Comparison of ENCODE assay signal across 8 cellular contexts in the genomic region with DNA sequence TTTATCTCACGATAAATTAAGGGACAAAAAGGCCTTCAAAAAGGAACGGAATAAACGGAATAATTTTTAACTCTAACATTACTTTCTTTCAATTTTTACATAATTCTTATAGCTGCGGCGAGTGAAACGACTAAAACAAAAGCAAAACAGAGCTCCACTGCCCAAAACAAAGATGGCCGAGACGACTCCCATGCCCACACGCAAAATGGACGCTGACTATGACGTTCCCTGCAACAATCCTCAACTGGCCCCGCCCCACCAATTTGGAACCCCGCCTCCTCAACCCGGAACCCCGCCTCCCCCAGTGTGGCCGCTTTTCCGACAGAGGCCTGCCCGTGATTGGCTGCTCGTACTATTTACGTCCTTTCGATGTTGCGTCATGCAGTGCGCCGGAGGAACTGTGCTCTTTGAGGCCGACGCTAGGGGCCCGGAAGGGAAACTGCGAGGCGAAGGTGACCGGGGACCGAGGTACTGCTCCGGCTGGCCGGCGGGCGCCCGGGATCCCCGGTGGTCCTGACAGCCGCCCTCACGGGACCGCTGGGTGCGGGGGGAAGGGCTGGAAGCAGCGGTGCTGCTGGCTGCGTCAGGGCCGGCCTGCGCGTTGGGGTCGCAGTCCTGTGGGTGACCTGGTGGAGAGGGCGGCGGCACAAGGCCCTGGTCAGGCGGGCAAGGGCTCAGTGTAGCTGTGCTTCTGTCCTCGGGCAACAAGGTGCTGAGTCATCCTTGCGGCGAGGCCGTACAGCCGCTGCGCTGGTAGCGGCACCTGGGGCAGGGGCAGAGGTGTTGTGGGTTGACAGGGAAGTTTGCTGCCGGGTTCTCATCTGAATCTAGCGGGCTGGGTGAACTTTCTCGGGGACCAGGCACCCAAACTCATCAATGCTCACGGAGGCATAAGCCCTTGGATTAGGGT. TPM values are rescaled to one million over a fixed set of nuclear protein-coding genes. Genes with fewer than 3 reads are reported as not detected.
DNase-seq lines count a peak whose midpoint lies in the region; ATAC-seq, FAIRE-seq and TF ChIP-seq lines count a peak whose summit lies in the region.

A gene with protein sequence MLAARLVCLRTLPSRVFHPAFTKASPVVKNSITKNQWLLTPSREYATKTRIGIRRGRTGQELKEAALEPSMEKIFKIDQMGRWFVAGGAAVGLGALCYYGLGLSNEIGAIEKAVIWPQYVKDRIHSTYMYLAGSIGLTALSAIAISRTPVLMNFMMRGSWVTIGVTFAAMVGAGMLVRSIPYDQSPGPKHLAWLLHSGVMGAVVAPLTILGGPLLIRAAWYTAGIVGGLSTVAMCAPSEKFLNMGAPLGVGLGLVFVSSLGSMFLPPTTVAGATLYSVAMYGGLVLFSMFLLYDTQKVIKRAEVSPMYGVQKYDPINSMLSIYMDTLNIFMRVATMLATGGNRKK (plus strand): TSS at position 384 of the 910 bp plus-strand sequence. CDS start 1,992 bp downstream, outside the sequence.

- peak within 1 kb of the TSS; percentile 96 for H3K4me3 ChIP-seq in AG10803 (ENCODE audit: low read length)
- H3K4me3 ChIP-seq in keratinocyte (ENCODE audit: control insufficient read depth in 2 of 3, extremely low read depth in 1 of 3, insufficient read depth in 2 of 3, low read depth in 1 of 3, low read length in 3 of 3) = peak within 1 kb of the TSS; percentile 73 to 99 (median 96)

- H3K27me3 ChIP-seq in keratinocyte (ENCODE audit: control insufficient read depth, extremely low read depth, insufficient read depth, low read length) = no peaks in the 10 kb centered on the region

- H2AFZ ChIP-seq in keratinocyte (ENCODE audit: control insufficient read depth, low read length) = peak within 1 kb of the TSS; percentile 89

- TF ChIP-seq CTCF in AG10803 (conservative IDR thresholded peaks at IDR 0.05; ENCODE audit: low read length) = peak; percentile 44
- TF ChIP-seq CTCF in keratinocyte (optimal IDR thresholded peaks at IDR 0.05 in 1 of 3, IDR thresholded peaks at IDR 0.05 in 1 of 3, conservative IDR thresholded peaks at IDR 0.05 in 1 of 3; ENCODE audit: extremely low read depth in 1 of 3, insufficient read depth in 2 of 3, low read length in 3 of 3) = peak; percentile 3 to 46 (median 24)

- FAIRE-seq in keratinocyte (lab: Jason Lieb, UNC) = peak; percentile 91

- peak; percentile 98 for DNase-seq in AG10803 (ENCODE audit: low read depth)
- peak; percentile 91 for DNase-seq in NCI-H446 treated with DMSO at 0.1 percent for 48 hours (lab: John Stamatoyannopoulos, UW)
- peak; percentile 99 for DNase-seq in activated CD4-positive, CD25-positive, alpha-beta regulatory T cell treated with anti-CD3 and anti-CD28 coated beads, Interleukin-2, amount 50 U/mL, for 72 hours
- peak; percentile 97 for DNase-seq in cerebellum (ENCODE audit: low spot score)
- peak; percentile 83 for DNase-seq in keratinocyte (ENCODE audit: low read depth, low spot score)
- DNase-seq in stimulated activated CD4-positive, alpha-beta T cell treated with anti-CD3 and anti-CD28 coated beads, Interleukin-15, amount 100 ng/mL, for 24 hours = peak; percentile 99

- peak within 1 kb of the TSS; percentile 93 for H3K4me2 ChIP-seq in keratinocyte (ENCODE audit: control insufficient read depth, extremely low read depth, insufficient read depth, low read depth, low read length)

- H3K9ac ChIP-seq in keratinocyte (ENCODE audit: control insufficient read depth, extremely low read depth, insufficient read depth, low read length) = peak within 1 kb of the TSS; percentile 96

- peaks cover 23% of the 10 kb centered on the region for H3K79me2 ChIP-seq in keratinocyte (ENCODE audit: control insufficient read depth, insufficient read depth, low read length)

- ATAC-seq in GM19025 (IDR thresholded peaks at IDR 0.05; ENCODE audit: low read depth, unreplicated experiment) (peak; percentile 99), HG03354 (IDR thresholded peaks at IDR 0.05; ENCODE audit: poor library complexity, severe bottlenecking, unreplicated experiment) (peak; percentile 98)

- no peaks in the 10 kb centered on the region for H3K9me1 ChIP-seq in keratinocyte (ENCODE audit: control insufficient read depth, extremely low read depth, insufficient read depth, low read length)

- no peaks in the 10 kb centered on the region for H3K9me3 ChIP-seq in keratinocyte (ENCODE audit: control insufficient read depth, low read depth, low read length)

- H3K36me3 ChIP-seq in keratinocyte (ENCODE audit: control insufficient read depth in 2 of 2, extremely low read depth in 1 of 2, insufficient read depth in 2 of 2, low read length in 2 of 2) = peaks cover 7 to 8% of the 10 kb centered on the region in 2 experiments

- H3K27ac ChIP-seq in keratinocyte (ENCODE audit: control insufficient read depth, insufficient read depth, low read length) = peak within 1 kb of the TSS; percentile 86

- dilution Hi-C loops in keratinocyte (cut with MboI; ENCODE audit: extremely low pct_ligation_motif_present, low sequenced_read_pairs) = loop anchor here (10.0 kb wide), 1 partner anchor 65 kb away; no protein-coding TSS in a partner anchor

- H3K4me1 ChIP-seq in keratinocyte (ENCODE audit: control insufficient read depth, extremely low read depth, insufficient read depth, low read length) = peaks cover 13% of the 10 kb centered on the region

- H4K20me1 ChIP-seq in keratinocyte (ENCODE audit: control insufficient read depth, extremely low read depth, insufficient read depth, low read length) = no peaks in the 10 kb centered on the region

RNA-seq across cellular contexts. Expression of the gene that starts here (rescaled TPM):
- total RNA-seq in cerebellum = 79.2 TPM
- 146 to 214 TPM (median 175 TPM) in 3 replicates for polyA plus RNA-seq in keratinocyte
- 68.0 TPM for polyA plus RNA-seq in keratinocyte (2011; ENCODE audit: low read depth)
- 134 and 203 TPM in 2 replicates for polyA plus RNA-seq in keratinocyte (2011; cell fraction: cytosol; rRNA removed)
- 80.1 and 90.1 TPM in 2 replicates for polyA plus RNA-seq in keratinocyte (2011; cell fraction: nucleus; rRNA removed)
- 127 and 181 TPM in 2 replicates for polyA plus RNA-seq in keratinocyte (2012; ENCODE audit: low replicate concordance)
- 65.1 to 121 TPM (median 98.8 TPM) in 3 replicates for polyA minus RNA-seq in keratinocyte
- 80.4 TPM for polyA minus RNA-seq in keratinocyte (2011; cell fraction: cytosol; rRNA and poly(A)+ RNA removed)
- 29.5 and 42.4 TPM in 2 replicates for polyA minus RNA-seq in keratinocyte (2011; cell fraction: nucleus; rRNA and poly(A)+ RNA removed)

Comparison
In these comparisons a context has a peak if more than half of its experiments do, and no peak if none do; other contexts are left out.
1. Peak in every context shown above with its lines: DNase-seq, ATAC-seq, H3K4me3 ChIP-seq and H3K27ac ChIP-seq.